Comparison of ENCODE assay signal across 18 cellular contexts in the genomic region with DNA sequence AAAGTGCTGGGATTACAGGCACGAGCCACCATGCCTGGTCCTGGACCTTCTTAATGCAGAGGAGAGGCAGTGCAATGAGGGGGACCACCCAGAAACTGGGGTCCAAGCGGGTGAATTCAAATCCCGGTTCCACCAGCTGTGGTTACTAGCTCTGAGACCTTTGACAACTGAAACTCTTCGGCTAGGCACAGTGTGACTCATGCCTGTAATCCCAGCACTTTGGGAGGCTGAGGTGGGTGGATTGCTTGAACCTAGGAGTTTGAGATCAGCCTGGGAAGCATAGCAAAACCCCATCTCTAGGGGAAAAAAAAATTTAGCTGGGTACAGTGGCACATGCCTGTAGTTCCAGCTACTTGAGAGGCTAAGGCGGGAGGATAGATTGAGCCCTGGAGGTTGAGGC. TPM values are rescaled to one million over a fixed set of nuclear protein-coding genes. Genes with fewer than 3 reads are reported as not detected.
DNase-seq lines count a peak whose midpoint lies in the region; ATAC-seq, FAIRE-seq and TF ChIP-seq lines count a peak whose summit lies in the region.
"Had no signal": no experiment of that assay in that cellular context is flagged by ENCODE, and none has a peak within 500 bp of the region (broad histone marks: within the 10 kb centered on the region; RNA-seq: fewer than 3 reads in every experiment).

No MANE protein-coding gene starts in this region.

- H3K27ac ChIP-seq in CD4-positive, CD25-positive, alpha-beta regulatory T cell (ENCODE audit: insufficient read depth, low read length, poor library complexity, severe bottlenecking) = no peak overlapping the region
- no peak overlapping the region for H3K27ac ChIP-seq in GM12878 (ENCODE audit: control insufficient read depth, insufficient read depth)
- H3K27ac ChIP-seq: esophagus squamous epithelium, neural progenitor cell, thoracic aorta had no signal

- TF ChIP-seq POLR2A in GM12878 (IDR thresholded peaks at IDR 0.05; ENCODE audit: low read depth, low read length) = no peak

- no peak for ATAC-seq in CD4-positive, CD25-positive, alpha-beta regulatory T cell (ENCODE audit: low read depth in 2 of 2)
- ATAC-seq in GM12878 = peak; percentile 27; the same call in 2 of the 3 replicates
- no peak for ATAC-seq in HG03159 (IDR thresholded peaks at IDR 0.05; ENCODE audit: unreplicated experiment)
- no peak for ATAC-seq in left cardiac atrium
- ATAC-seq: left lung had no signal

- peak overlapping the region in 1 of 4 donors; percentile 42 for H3K4me3 Mint-ChIP-seq in CD4-positive, CD25-positive, alpha-beta regulatory T cell
- H3K4me3 Mint-ChIP-seq: neural progenitor cell had no signal

- H3K36me3 Mint-ChIP-seq in CD4-positive, CD25-positive, alpha-beta regulatory T cell = no peaks in the 10 kb centered on the region
- H3K36me3 Mint-ChIP-seq: neural progenitor cell had no signal

- CTCF ChIA-PET in GM12878 (lab: Yijun Ruan, JAX) = interaction anchor here (0.7 to 2.8 kb wide), 9 partner anchors 11 to 85 kb away, joined by 3 to 17 read pairs (median 4); a partner anchor contains a TSS

- H3K79me2 ChIP-seq in GM12878 (ENCODE audit: control insufficient read depth, insufficient read depth, low read length) = no peaks in the 10 kb centered on the region

- TF ChIP-seq RAD21 in GM12878 (IDR thresholded peaks at IDR 0.05; ENCODE audit: insufficient read depth, low read depth, low read length) = no peak

- no peak overlapping the region for H3K4me3 ChIP-seq in CD4-positive, CD25-positive, alpha-beta regulatory T cell (ENCODE audit: low read depth, low read length)
- H3K4me3 ChIP-seq in GM12878 = no peak overlapping the region
- H3K4me3 ChIP-seq: esophagus squamous epithelium, HAP-1, left lung, neural progenitor cell, thoracic aorta had no signal

- no peak overlapping the region for H3K9ac ChIP-seq in GM12878 (ENCODE audit: control insufficient read depth, insufficient read depth, low read length)
- H3K9ac ChIP-seq: neural progenitor cell had no signal

- peak overlapping the region; percentile 71 to 96 (median 81) for H3K27ac Mint-ChIP-seq in CD4-positive, CD25-positive, alpha-beta regulatory T cell
- H3K27ac Mint-ChIP-seq: neural progenitor cell had no signal

- no peak overlapping the region for H2AFZ ChIP-seq in GM12878 (ENCODE audit: control insufficient read depth, low read depth, low read length)
- H2AFZ ChIP-seq: neural progenitor cell had no signal

- H3K4me1 ChIP-seq in CD4-positive, CD25-positive, alpha-beta regulatory T cell (ENCODE audit: control insufficient read depth, insufficient read depth, low read length, poor library complexity, severe bottlenecking) = peaks cover 43% of the 10 kb centered on the region
- 0 out of 2 replicates have a peak, but pooled peaks cover 2% of the 10 kb centered on the region for H3K4me1 ChIP-seq in GM12878 (ENCODE audit: control insufficient read depth, insufficient read depth, low read length)

- no peak for FAIRE-seq in GM12878 (lab: Jason Lieb, UNC)

- intact Hi-C loops in GM12878 (cut with micrococcal nuclease; ENCODE audit: unreplicated experiment) = no loop called here
- intact Hi-C loops in left cardiac atrium (cut with DNase I) = no loop called here

- H3K36me3 ChIP-seq in CD4-positive, CD25-positive, alpha-beta regulatory T cell (ENCODE audit: control insufficient read depth, insufficient read depth, low read length) = no peaks in the 10 kb centered on the region
- H3K36me3 ChIP-seq in GM12878 (ENCODE audit: control insufficient read depth in 2 of 2, insufficient read depth in 2 of 2, low read length in 1 of 2) = no peaks in the 10 kb centered on the region
- H3K36me3 ChIP-seq: esophagus squamous epithelium, HAP-1, left lung, neural progenitor cell, thoracic aorta had no signal

- no peaks in the 10 kb centered on the region for H4K20me1 ChIP-seq in GM12878 (ENCODE audit: control insufficient read depth, insufficient read depth)

- no peak for TF ChIP-seq CTCF in GM12878 (IDR thresholded peaks at IDR 0.05 in 2 of 3, conservative IDR thresholded peaks at IDR 0.05 in 1 of 3; ENCODE audit: control insufficient read depth in 2 of 3, extremely low read depth in 1 of 3, insufficient read depth in 1 of 3, low read depth in 3 of 3, low read length in 3 of 3)

- in situ Hi-C loops in GM12878 (cut with MboI) = no loop called here

- no peaks in the 10 kb centered on the region for H3K9me3 ChIP-seq in CD4-positive, CD25-positive, alpha-beta regulatory T cell (ENCODE audit: control insufficient read depth in 2 of 2, low read length in 2 of 2)
- H3K9me3 ChIP-seq in GM12878 (replicated peaks; ENCODE audit: control insufficient read depth, insufficient read depth, low read length) = no peaks in the 10 kb centered on the region
- H3K9me3 ChIP-seq: esophagus squamous epithelium, HAP-1, left lung, thoracic aorta had no signal

- H3K4me2 ChIP-seq in GM12878 (ENCODE audit: control insufficient read depth, insufficient read depth) = no peak overlapping the region
- H3K4me2 ChIP-seq: neural progenitor cell had no signal

- H3K4me1 Mint-ChIP-seq in CD4-positive, CD25-positive, alpha-beta regulatory T cell = peaks cover 12 to 80% (median 28%) of the 10 kb centered on the region in 4 donors

- RAD21 ChIA-PET in GM12878 (lab: Charles Lee; ENCODE audit: unreplicated experiment) = interaction anchor here (0.9 to 5.4 kb wide), 3 partner anchors 9 to 50 kb away, joined by 3 to 42 read pairs (median 4); a partner anchor contains a TSS

- BruUV-seq in GM12878 (replicated peaks; lab: Mats Ljungman, UMichigan) = no TSS peak

- no peaks in the 10 kb centered on the region for H3K27me3 Mint-ChIP-seq in CD4-positive, CD25-positive, alpha-beta regulatory T cell

- POLR2A ChIA-PET in GM12878 (lab: Charles Lee) = interaction anchor here (1.0 to 1.4 kb wide), 2 partner anchors 8 to 68 kb away, joined by 3 to 12 read pairs; a partner anchor contains a TSS

- H3K9me3 Mint-ChIP-seq in CD4-positive, CD25-positive, alpha-beta regulatory T cell = no peaks in the 10 kb centered on the region
- H3K9me3 Mint-ChIP-seq: neural progenitor cell had no signal

- WGBS in GM12878 (ENCODE audit: insufficient coverage, insufficient replicate concordance, low lambda C conversion rate, missing lambda C conversion rate) = 25% methylated on average over 5 of the region's 5 CpGs

- H3K27me3 ChIP-seq in CD4-positive, CD25-positive, alpha-beta regulatory T cell (ENCODE audit: control insufficient read depth, insufficient read depth, low read length) = no peaks in the 10 kb centered on the region
- no peaks in the 10 kb centered on the region for H3K27me3 ChIP-seq in GM12878 (replicated peaks in 1 of 2; ENCODE audit: control insufficient read depth in 2 of 2, insufficient read depth in 2 of 2, low read length in 1 of 2)
- H3K27me3 ChIP-seq: esophagus squamous epithelium, left lung, neural progenitor cell had no signal

- no peak for TF ChIP-seq EP300 in GM12878 (IDR thresholded peaks at IDR 0.05; ENCODE audit: borderline replicate concordance in 1 of 2, control insufficient read depth in 1 of 2, low read depth in 2 of 2, low read length in 2 of 2)

- no peak for DNase-seq in CD4-positive, CD25-positive, alpha-beta regulatory T cell
- DNase-seq in HCEC 1CT (peak; percentile 30), GM12878 (ENCODE audit: low read depth, low spot score) (no peak), NCI-H2107 treated with DMSO at 0.1 percent for 48 hours (lab: John Stamatoyannopoulos, UW; ENCODE audit: unreplicated experiment) (no peak), left cardiac atrium (no peak)
- DNase-seq: activated CD8-positive, alpha-beta memory T cell treated with anti-CD3 and anti-CD28 coated beads for 24 hours; activated effector memory CD4-positive, alpha-beta T cell treated with Interleukin-2 at 50 U/mL for 16 hours; esophagus squamous epithelium; left lung; NCI-H1092; NCI-H2081 treated with DMSO at 0.1 percent for 48 hours; NCI-H510A; stimulated activated CD4-positive, alpha-beta T cell treated with anti-CD3 and anti-CD28 coated beads, Interleukin-12 subunit alpha, Interleukin-12 subunit beta, amount 100 ng/mL, for 4 hours had no signal

- SMC1A ChIA-PET in GM12878 (lab: Charles Lee; ENCODE audit: uncharacterized antibody, unreplicated experiment) = interaction anchor here (1.6 to 2.3 kb wide), 2 partner anchors 18 to 31 kb away, joined by 7 read pairs; a partner anchor contains a TSS

RNA-seq across cellular contexts. Expression of a gene that starts 5.0 kb away (rescaled TPM):
- total RNA-seq in CD4-positive, CD25-positive, alpha-beta regulatory T cell = 224 TPM
- polyA plus RNA-seq in CD4-positive, CD25-positive, alpha-beta regulatory T cell = 100 to 1,000 TPM; 312 to 330 (median 324) TPM
- total RNA-seq in GM12878 (2013; cell fraction: nucleolus; rRNA removed) = not detected in 2 replicates
- total RNA-seq in GM12878 (2014; rRNA removed) (0.40 and 0.49 TPM in 2 replicates), GM12878 (2014; rRNA removed; fragmentation: Illumina TruSeq; extraction: Trizol) (0.60 and 0.81 TPM in 2 replicates), GM12878 (2021) (1.6 and 1.8 TPM in 2 replicates), left cardiac atrium (10 to 100 TPM; 11.6 to 24.2 TPM)
- polyA plus RNA-seq in GM12878 (2011; ENCODE audit: low read depth) = 0.07 TPM
- polyA plus RNA-seq in GM12878 (2011; rRNA removed) (0.27 and 0.29 TPM in 2 replicates), GM12878 (2014; fragmentation: Illumina TruSeq; extraction: Trizol) (1.5 and 2.4 TPM in 2 replicates), GM12878 (2014; fragmentation: Nextera tagmentation; extraction: Ambion mirVana) (under 1 TPM; 0.49 to 0.85 TPM), GM12878 (2014; rRNA removed) (0.85 and 1.3 TPM in 2 replicates), GM12878 (2016; fragmentation: Nextera tagmentation; extraction: Ambion mirVana) (under 1 TPM; 0.24 to 0.57 TPM)
- 0.22 and 0.28 TPM in 2 replicates for polyA plus RNA-seq in GM12878 (2011; cell fraction: cytosol; rRNA removed)
- 0.39 and 0.50 TPM in 2 replicates for polyA plus RNA-seq in GM12878 (2011; cell fraction: nucleus; rRNA removed)
- 0.05 and 0.36 TPM in 2 replicates for polyA plus RNA-seq in GM12878 (2012)
- polyA minus RNA-seq in GM12878 (2011; rRNA and poly(A)+ RNA removed) = 0.21 and 0.29 TPM in 2 replicates
- polyA minus RNA-seq in GM12878 (2011; cell fraction: cytosol; rRNA and poly(A)+ RNA removed) = 0.40 TPM in 1 of 2 replicates, not detected in the other
- not detected in 2 replicates for polyA minus RNA-seq in GM12878 (2011; cell fraction: nucleus; rRNA and poly(A)+ RNA removed)

RNA-seq across cellular contexts. Expression of a gene that starts 12.0 kb away (rescaled TPM):
- 8.2 TPM for total RNA-seq in CD4-positive, CD25-positive, alpha-beta regulatory T cell
- 10 to 100 TPM in 2 of 4 donors, 1 to 10 TPM in 2; 6.3 to 12.6 (median 11.0) TPM for polyA plus RNA-seq in CD4-positive, CD25-positive, alpha-beta regulatory T cell
- 2.0 and 2.8 TPM in 2 replicates for total RNA-seq in GM12878 (2013; cell fraction: nucleolus; rRNA removed)
- total RNA-seq in GM12878 (2014; rRNA removed) (0.79 and 1.3 TPM in 2 replicates), GM12878 (2014; rRNA removed; fragmentation: Illumina TruSeq; extraction: Trizol) (0.60 and 1.0 TPM in 2 replicates), GM12878 (2021) (4.2 and 5.2 TPM in 2 replicates), left cardiac atrium (under 1 TPM; 0.62 to 0.97 TPM)
- 1.3 TPM for polyA plus RNA-seq in GM12878 (2011; ENCODE audit: low read depth)
- polyA plus RNA-seq in GM12878 (2011; rRNA removed) (0.26 and 0.52 TPM in 2 replicates), GM12878 (2014; fragmentation: Illumina TruSeq; extraction: Trizol) (0.97 and 1.1 TPM in 2 replicates), GM12878 (2014; fragmentation: Nextera tagmentation; extraction: Ambion mirVana) (under 1 TPM in 1 of 2 experiments, not detected in 1; 0.53 TPM), GM12878 (2014; rRNA removed) (2.3 and 2.4 TPM in 2 replicates), GM12878 (2016; fragmentation: Nextera tagmentation; extraction: Ambion mirVana) (1 to 10 TPM in 1 of 2 experiments, under 1 TPM in 1; 0.77 to 1.4 TPM)
- 0.40 TPM in 2 replicates for polyA plus RNA-seq in GM12878 (2011; cell fraction: cytosol; rRNA removed)
- polyA plus RNA-seq in GM12878 (2011; cell fraction: nucleus; rRNA removed) = 2.3 and 3.7 TPM in 2 replicates
- 4.2 and 4.3 TPM in 2 replicates for polyA plus RNA-seq in GM12878 (2012)
- 0.15 and 0.67 TPM in 2 replicates for polyA minus RNA-seq in GM12878 (2011; rRNA and poly(A)+ RNA removed)
- not detected in 2 replicates for polyA minus RNA-seq in GM12878 (2011; cell fraction: cytosol; rRNA and poly(A)+ RNA removed)
- 0.60 and 0.67 TPM in 2 replicates for polyA minus RNA-seq in GM12878 (2011; cell fraction: nucleus; rRNA and poly(A)+ RNA removed)
- total RNA-seq: renal cortical epithelial cell had no signal

RNA-seq across cellular contexts. Expression of a gene that starts 18.1 kb away (rescaled TPM):
- total RNA-seq in CD4-positive, CD25-positive, alpha-beta regulatory T cell = 15.0 TPM
- 1 to 10 TPM; 1.3 to 3.9 (median 2.5) TPM for polyA plus RNA-seq in CD4-positive, CD25-positive, alpha-beta regulatory T cell
- 3.9 and 4.2 TPM in 2 replicates for total RNA-seq in GM12878 (2013; cell fraction: nucleolus; rRNA removed)
- total RNA-seq in GM12878 (2014; rRNA removed) (20.7 and 23.1 TPM in 2 replicates), GM12878 (2014; rRNA removed; fragmentation: Illumina TruSeq; extraction: Trizol) (31.8 and 34.0 TPM in 2 replicates), GM12878 (2021) (127 and 131 TPM in 2 replicates), left cardiac atrium (100 to 1,000 TPM; 164 to 189 TPM)
- polyA plus RNA-seq in GM12878 (2011; ENCODE audit: low read depth) = 60.3 TPM
- polyA plus RNA-seq in GM12878 (2011; rRNA removed) (29.0 and 51.2 TPM in 2 replicates), GM12878 (2014; fragmentation: Illumina TruSeq; extraction: Trizol) (41.3 and 90.6 TPM in 2 replicates), GM12878 (2014; fragmentation: Nextera tagmentation; extraction: Ambion mirVana) (1 to 10 TPM; 2.1 to 4.5 TPM), GM12878 (2014; rRNA removed) (46.5 and 47.5 TPM in 2 replicates), GM12878 (2016; fragmentation: Nextera tagmentation; extraction: Ambion mirVana) (10 to 100 TPM in 1 of 2 experiments, 1 to 10 TPM in 1; 4.9 to 27.8 TPM)
- polyA plus RNA-seq in GM12878 (2011; cell fraction: cytosol; rRNA removed) = 59.9 and 62.2 TPM in 2 replicates
- 38.8 and 59.5 TPM in 2 replicates for polyA plus RNA-seq in GM12878 (2011; cell fraction: nucleus; rRNA removed)
- 51.5 and 71.6 TPM in 2 replicates for polyA plus RNA-seq in GM12878 (2012)
- 9.1 and 13.0 TPM in 2 replicates for polyA minus RNA-seq in GM12878 (2011; rRNA and poly(A)+ RNA removed)
- 17.9 and 25.4 TPM in 2 replicates for polyA minus RNA-seq in GM12878 (2011; cell fraction: cytosol; rRNA and poly(A)+ RNA removed)
- polyA minus RNA-seq in GM12878 (2011; cell fraction: nucleus; rRNA and poly(A)+ RNA removed) = 5.7 and 7.4 TPM in 2 replicates

RNA-seq across cellular contexts. Expression of a gene that starts 31.4 kb away (rescaled TPM):
- 101 TPM for total RNA-seq in CD4-positive, CD25-positive, alpha-beta regulatory T cell
- polyA plus RNA-seq in CD4-positive, CD25-positive, alpha-beta regulatory T cell = 100 to 1,000 TPM; 104 to 124 (median 114) TPM
- 48.0 and 57.5 TPM in 2 replicates for total RNA-seq in GM12878 (2013; cell fraction: nucleolus; rRNA removed)
- total RNA-seq in GM12878 (2014; rRNA removed) (131 and 139 TPM in 2 replicates), GM12878 (2014; rRNA removed; fragmentation: Illumina TruSeq; extraction: Trizol) (59.2 and 63.4 TPM in 2 replicates), GM12878 (2021) (125 and 129 TPM in 2 replicates), left cardiac atrium (100 to 1,000 TPM; 118 to 149 TPM)
- 86.0 TPM for polyA plus RNA-seq in GM12878 (2011; ENCODE audit: low read depth)
- polyA plus RNA-seq in GM12878 (2011; rRNA removed) (122 and 172 TPM in 2 replicates), GM12878 (2014; fragmentation: Illumina TruSeq; extraction: Trizol) (91.6 and 111 TPM in 2 replicates), GM12878 (2014; fragmentation: Nextera tagmentation; extraction: Ambion mirVana) (10 to 100 TPM; 13.5 to 21.5 TPM), GM12878 (2014; rRNA removed) (170 and 181 TPM in 2 replicates), GM12878 (2016; fragmentation: Nextera tagmentation; extraction: Ambion mirVana) (100 to 1,000 TPM; 222 TPM)
- polyA plus RNA-seq in GM12878 (2011; cell fraction: cytosol; rRNA removed) = 211 and 234 TPM in 2 replicates
- 158 and 178 TPM in 2 replicates for polyA plus RNA-seq in GM12878 (2011; cell fraction: nucleus; rRNA removed)
- polyA plus RNA-seq in GM12878 (2012) = 111 and 119 TPM in 2 replicates
- 138 and 158 TPM in 2 replicates for polyA minus RNA-seq in GM12878 (2011; rRNA and poly(A)+ RNA removed)
- 37.3 and 37.4 TPM in 2 replicates for polyA minus RNA-seq in GM12878 (2011; cell fraction: cytosol; rRNA and poly(A)+ RNA removed)
- polyA minus RNA-seq in GM12878 (2011; cell fraction: nucleus; rRNA and poly(A)+ RNA removed) = 71.1 and 81.7 TPM in 2 replicates

RNA-seq across cellular contexts. Expression of a gene that starts 37.3 kb away (rescaled TPM):
- not detected for total RNA-seq in CD4-positive, CD25-positive, alpha-beta regulatory T cell
- polyA plus RNA-seq in CD4-positive, CD25-positive, alpha-beta regulatory T cell = not detected
- not detected in 2 replicates for total RNA-seq in GM12878 (2013; cell fraction: nucleolus; rRNA removed)
- total RNA-seq in GM12878 (2014; rRNA removed) (not detected in 2 replicates), GM12878 (2014; rRNA removed; fragmentation: Illumina TruSeq; extraction: Trizol) (not detected in 2 replicates), GM12878 (2021) (not detected in 2 replicates), left cardiac atrium (1 to 10 TPM; 5.3 to 8.4 TPM)
- not detected for polyA plus RNA-seq in GM12878 (2011; ENCODE audit: low read depth)
- polyA plus RNA-seq in GM12878 (2011; rRNA removed) (0.09 TPM in 1 of 2 replicates, not detected in the other), GM12878 (2014; fragmentation: Illumina TruSeq; extraction: Trizol) (not detected in 2 replicates), GM12878 (2014; fragmentation: Nextera tagmentation; extraction: Ambion mirVana) (not detected), GM12878 (2014; rRNA removed) (not detected in 2 replicates), GM12878 (2016; fragmentation: Nextera tagmentation; extraction: Ambion mirVana) (not detected)
- 0.10 and 0.19 TPM in 2 replicates for polyA plus RNA-seq in GM12878 (2011; cell fraction: cytosol; rRNA removed)
- polyA plus RNA-seq in GM12878 (2011; cell fraction: nucleus; rRNA removed) = 0.63 and 1.6 TPM in 2 replicates
- polyA plus RNA-seq in GM12878 (2012) = 0.24 TPM in 1 of 2 replicates, not detected in the other
- polyA minus RNA-seq in GM12878 (2011; rRNA and poly(A)+ RNA removed) = 0.26 TPM in 1 of 2 replicates, not detected in the other
- polyA minus RNA-seq in GM12878 (2011; cell fraction: cytosol; rRNA and poly(A)+ RNA removed) = not detected in 2 replicates
- polyA minus RNA-seq in GM12878 (2011; cell fraction: nucleus; rRNA and poly(A)+ RNA removed) = not detected in 2 replicates
